ENCODE assay signal across 11 cellular contexts in genomic region chrX:65576160-65576559, GRCh38.
"Had no signal": no experiment of that assay in that cellular context is flagged by ENCODE, and none has a peak within 500 bp of the region (broad histone marks: within the 10 kb centered on the region; RNA-seq: fewer than 3 reads in every experiment).

No MANE protein-coding gene starts in this region.

- ATAC-seq: body of pancreas; effector memory CD8-positive, alpha-beta T cell; left ventricle myocardium superior had no signal

- DNase-seq: activated CD4-positive, alpha-beta T cell treated with anti-CD3 and anti-CD28 coated beads, Interleukin-2, amount 50 U/mL, for 48 hours; activated naive CD8-positive, alpha-beta T cell treated with anti-CD3 and anti-CD28 coated beads for 36 hours; activated T-cell treated with anti-CD3 and anti-CD28 coated beads for 4 hours; amniotic stem cell; body of pancreas; caudate nucleus; effector memory CD8-positive, alpha-beta T cell; left ventricle myocardium superior; stimulated activated CD4-positive, alpha-beta T cell treated with anti-CD3 and anti-CD28 coated beads, Interleukin-2, amount 100 ng/mL, for 24 hours; transverse colon; uterus had no signal
